ENCODE assay signal across 14 cellular contexts in genomic region chr4:75172551-75172950, GRCh38.
DNase-seq lines count a peak whose midpoint lies in the region; ATAC-seq, FAIRE-seq and TF ChIP-seq lines count a peak whose summit lies in the region.
"Had no signal": no experiment of that assay in that cellular context is flagged by ENCODE, and none has a peak within 500 bp of the region (broad histone marks: within the 10 kb centered on the region; RNA-seq: fewer than 3 reads in every experiment).

No MANE protein-coding gene starts in this region.

- H3K18ac ChIP-seq in mesendoderm (ENCODE audit: low read length): no peak overlapping the region

- no peak overlapping the region for H2AK5ac ChIP-seq in mesendoderm (ENCODE audit: low read length)

- CTCF ChIA-PET in CD4-positive, alpha-beta T cell (lab: Charles Lee): no interaction called here

- H3K9ac ChIP-seq in neural progenitor cell: no peak overlapping the region
- no peak overlapping the region for H3K9ac ChIP-seq in kidney (ENCODE audit: low read length in 2 of 2)
- no peak overlapping the region for H3K9ac ChIP-seq in mesendoderm (ENCODE audit: low read length)

- no peaks in the 10 kb centered on the region for H4K20me1 ChIP-seq in neural progenitor cell (ENCODE audit: low read depth)

- ATAC-seq in GM18909 (IDR thresholded peaks at IDR 0.05; ENCODE audit: poor library complexity, unreplicated experiment) (peak; percentile 98), GM21576 (IDR thresholded peaks at IDR 0.05; ENCODE audit: unreplicated experiment) (peak; percentile 98), HG03095 (IDR thresholded peaks at IDR 0.05; ENCODE audit: unreplicated experiment) (peak; percentile 93)
- no peak for ATAC-seq in CD4-positive, alpha-beta T cell (ENCODE audit: poor library complexity)
- ATAC-seq: activated CD8-positive, alpha-beta T cell treated with anti-CD3 and anti-CD28 coated beads for 36 hours; naive thymus-derived CD4-positive, alpha-beta T cell had no signal

- no peak overlapping the region for H3K27ac ChIP-seq in neural progenitor cell
- H3K27ac ChIP-seq in CD4-positive, alpha-beta T cell (ENCODE audit: low read depth, low read length): no peak overlapping the region
- no peak overlapping the region for H3K27ac ChIP-seq in kidney (ENCODE audit: low read depth in 2 of 2, low read length in 2 of 2)
- H3K27ac ChIP-seq in mesendoderm (ENCODE audit: low read depth, low read length): no peak overlapping the region

- H3K4me1 Mint-ChIP-seq in neural progenitor cell: peaks cover 15% of the 10 kb centered on the region
- no peaks in the 10 kb centered on the region for H3K4me1 Mint-ChIP-seq in CD4-positive, alpha-beta T cell (ENCODE audit: low read depth)
- H3K4me1 Mint-ChIP-seq: activated naive CD4-positive, alpha-beta T cell treated with anti-CD3 and anti-CD28 coated beads, Interleukin-2, amount 50 U/mL, for 24 hours; naive thymus-derived CD4-positive, alpha-beta T cell had no signal

- H3K27me3 Mint-ChIP-seq in neural progenitor cell (ENCODE audit: insufficient read depth, low read depth): no peaks in the 10 kb centered on the region
- no peaks in the 10 kb centered on the region for H3K27me3 Mint-ChIP-seq in CD4-positive, alpha-beta T cell
- H3K27me3 Mint-ChIP-seq: activated CD8-positive, alpha-beta T cell treated with anti-CD3 and anti-CD28 coated beads for 36 hours; activated naive CD4-positive, alpha-beta T cell treated with anti-CD3 and anti-CD28 coated beads, Interleukin-2, amount 50 U/mL, for 24 hours had no signal

- peaks cover 10% of the 10 kb centered on the region for H3K4me1 ChIP-seq in neural progenitor cell
- no peaks in the 10 kb centered on the region for H3K4me1 ChIP-seq in kidney (ENCODE audit: control insufficient read depth in 1 of 2, insufficient read depth in 1 of 2, low read depth in 1 of 2, low read length in 2 of 2)
- no peaks in the 10 kb centered on the region for H3K4me1 ChIP-seq in mesendoderm (ENCODE audit: control insufficient read depth, low read depth, low read length)

- H3K4me3 ChIP-seq in neural progenitor cell (no peak overlapping the region), kidney (ENCODE audit: low read length in 2 of 2) (no peak overlapping the region), mesendoderm (ENCODE audit: low read length) (no peak overlapping the region)

- intact Hi-C loops in CD4-positive, alpha-beta T cell (cut with DNase I, micrococcal nuclease): no loop called here
- intact Hi-C loops in kidney (cut with DNase I): no loop called here

- no peaks in the 10 kb centered on the region for H3K36me3 Mint-ChIP-seq in neural progenitor cell
- no peaks in the 10 kb centered on the region for H3K36me3 Mint-ChIP-seq in CD4-positive, alpha-beta T cell (ENCODE audit: low read depth)
- H3K36me3 Mint-ChIP-seq: activated naive CD4-positive, alpha-beta T cell treated with anti-CD3 and anti-CD28 coated beads, Interleukin-2, amount 50 U/mL, for 24 hours; naive thymus-derived CD4-positive, alpha-beta T cell had no signal

- H2BK5ac ChIP-seq in mesendoderm (ENCODE audit: low read length): no peak overlapping the region

- H3K4me3 Mint-ChIP-seq in neural progenitor cell: no peak overlapping the region
- H3K4me3 Mint-ChIP-seq in CD4-positive, alpha-beta T cell: no peak overlapping the region
- H3K4me3 Mint-ChIP-seq: activated CD8-positive, alpha-beta T cell treated with anti-CD3 and anti-CD28 coated beads for 36 hours; activated naive CD4-positive, alpha-beta T cell treated with anti-CD3 and anti-CD28 coated beads, Interleukin-2, amount 50 U/mL, for 24 hours; naive thymus-derived CD4-positive, alpha-beta T cell had no signal

- H3F3A ChIP-seq in neural progenitor cell (ENCODE audit: low read depth): no peaks in the 10 kb centered on the region

- peak overlapping the region; percentile 81 for H3K27ac Mint-ChIP-seq in neural progenitor cell
- H3K27ac Mint-ChIP-seq in CD4-positive, alpha-beta T cell: no peak overlapping the region
- H3K27ac Mint-ChIP-seq: activated CD8-positive, alpha-beta T cell treated with anti-CD3 and anti-CD28 coated beads for 36 hours; activated naive CD4-positive, alpha-beta T cell treated with anti-CD3 and anti-CD28 coated beads, Interleukin-2, amount 50 U/mL, for 24 hours; naive thymus-derived CD4-positive, alpha-beta T cell had no signal

- H4K5ac ChIP-seq in mesendoderm (ENCODE audit: low read length): no peak overlapping the region

- H3K36me3 ChIP-seq in neural progenitor cell (no peaks in the 10 kb centered on the region), kidney (ENCODE audit: control insufficient read depth in 1 of 2, insufficient read depth in 2 of 2, low read length in 2 of 2) (no peaks in the 10 kb centered on the region), mesendoderm (ENCODE audit: control insufficient read depth, insufficient read depth, low read length) (no peaks in the 10 kb centered on the region)

- H3K56ac ChIP-seq in mesendoderm (ENCODE audit: low read length): no peak overlapping the region

- H3K9me3 ChIP-seq in neural progenitor cell (ENCODE audit: low read depth): no peaks in the 10 kb centered on the region
- H3K9me3 ChIP-seq in CD4-positive, alpha-beta T cell (ENCODE audit: control insufficient read depth, low read length): no peaks in the 10 kb centered on the region
- no peaks in the 10 kb centered on the region for H3K9me3 ChIP-seq in kidney (ENCODE audit: control insufficient read depth in 1 of 2, low read length in 2 of 2)

- H3K4ac ChIP-seq in mesendoderm (ENCODE audit: low read depth, low read length): no peak overlapping the region

- TF ChIP-seq CTCF in neural progenitor cell (IDR thresholded peaks at IDR 0.05): no peak
- no peak for TF ChIP-seq CTCF in CD4-positive, alpha-beta T cell (IDR thresholded peaks at IDR 0.05)
- TF ChIP-seq CTCF in kidney (IDR thresholded peaks at IDR 0.05; ENCODE audit: borderline replicate concordance, extremely low read depth, insufficient read depth): no peak

- no peak overlapping the region for H2BK120ac ChIP-seq in mesendoderm (ENCODE audit: low read depth, low read length)

- no peak overlapping the region for H3K23ac ChIP-seq in mesendoderm (ENCODE audit: low read length)

- no peaks in the 10 kb centered on the region for H3K79me1 ChIP-seq in mesendoderm (ENCODE audit: low read length)

- DNase-seq in neural progenitor cell (ENCODE audit: low spot score) (no peak), kidney (no peak), NCI-H1105 treated with DMSO at 0.1 percent for 48 hours (lab: John Stamatoyannopoulos, UW) (no peak), mesendoderm (no peak)
- no peak for DNase-seq in CD4-positive, alpha-beta T cell
- DNase-seq: activated CD8-positive, alpha-beta T cell treated with anti-CD3 and anti-CD28 coated beads for 36 hours; COR-L47; naive thymus-derived CD4-positive, alpha-beta T cell had no signal

- H4K8ac ChIP-seq in mesendoderm (ENCODE audit: low read depth, low read length): no peak overlapping the region

- FAIRE-seq in kidney (lab: Jason Lieb, UNC): no peak
- FAIRE-seq: GM12891, islet of Langerhans had no signal

- H3K27me3 ChIP-seq in neural progenitor cell (no peaks in the 10 kb centered on the region), mesendoderm (ENCODE audit: insufficient read depth, low read length, poor library complexity) (no peaks in the 10 kb centered on the region)
- H3K27me3 ChIP-seq in CD4-positive, alpha-beta T cell (ENCODE audit: control insufficient read depth, insufficient read depth, low read length): no peaks in the 10 kb centered on the region

- H3K79me2 ChIP-seq in neural progenitor cell (ENCODE audit: low read depth): no peaks in the 10 kb centered on the region
- no peaks in the 10 kb centered on the region for H3K79me2 ChIP-seq in mesendoderm (ENCODE audit: control insufficient read depth, insufficient read depth, low read length)

- no peak overlapping the region for H3K4me2 ChIP-seq in neural progenitor cell
- no peak overlapping the region for H3K4me2 ChIP-seq in mesendoderm (ENCODE audit: low read length)

- H3K9me3 Mint-ChIP-seq in neural progenitor cell: peaks cover 2% of the 10 kb centered on the region
- no peaks in the 10 kb centered on the region for H3K9me3 Mint-ChIP-seq in CD4-positive, alpha-beta T cell
- H3K9me3 Mint-ChIP-seq: activated CD8-positive, alpha-beta T cell treated with anti-CD3 and anti-CD28 coated beads for 36 hours; activated naive CD4-positive, alpha-beta T cell treated with anti-CD3 and anti-CD28 coated beads, Interleukin-2, amount 50 U/mL, for 24 hours had no signal

- POLR2A ChIA-PET in CD4-positive, alpha-beta T cell (lab: Charles Lee): no interaction called here

- H2BK15ac ChIP-seq in mesendoderm (replicated peaks; ENCODE audit: low read depth): no peak overlapping the region

- no peak overlapping the region for H2AFZ ChIP-seq in neural progenitor cell (replicated peaks)
